Comparison of ENCODE assay signal across 11 cellular contexts in genomic region chr12:53044052-53044581, GRCh38. TPM values are rescaled to one million over a fixed set of nuclear protein-coding genes. Genes with fewer than 3 reads are reported as not detected.
A peak's percentile ranks its signal among the peaks of the same experiment; 100 is the strongest.
DNase-seq lines count a peak whose midpoint lies in the region; ATAC-seq lines count a peak whose summit lies in the region.
"Had no signal": no experiment of that assay in that cellular context is flagged by ENCODE, and none has a peak within 500 bp of the region (broad histone marks: within the 10 kb centered on the region; RNA-seq: fewer than 3 reads in every experiment).

No MANE protein-coding gene starts in this region.

- ATAC-seq in left colon (peak; percentile 14), GM18520 (IDR thresholded peaks at IDR 0.05; ENCODE audit: unreplicated experiment) (no peak), GM18909 (IDR thresholded peaks at IDR 0.05; ENCODE audit: poor library complexity, unreplicated experiment) (no peak)

- H3K27ac ChIP-seq in angular gyrus (ENCODE audit: low read depth, low read length): peak overlapping the region; percentile 87

- DNase-seq in NCI-H510A treated with DMSO at 0.1 percent for 48 hours (lab: John Stamatoyannopoulos, UW) (peak; percentile 27), NCI-H510A (lab: John Stamatoyannopoulos, UW) (no peak), left colon (peak; percentile 36 to 44), superior temporal gyrus (ENCODE audit: extremely low spot score) (peak; percentile 79), DMS79 (lab: John Stamatoyannopoulos, UW) (no peak)
- DNase-seq: activated naive CD4-positive, alpha-beta T cell treated with anti-CD3 and anti-CD28 coated beads, Interleukin-2, amount 50 U/mL, for 16 hours; NCI-H2029 had no signal

- intact Hi-C loops in left colon (cut with DNase I, micrococcal nuclease): no loop called here

RNA-seq across cellular contexts. Expression of gene TNS2, which starts 5.7 kb away (rescaled TPM):
- total RNA-seq in left colon: 10 to 100 TPM; 31.4 to 35.6 TPM

RNA-seq across cellular contexts. Expression of gene SPRYD3, which starts 35.1 kb away (rescaled TPM):
- total RNA-seq in left colon: 10 to 100 TPM; 30.7 to 34.9 TPM

RNA-seq across cellular contexts. Expression of gene EIF4B, which starts 37.9 kb away (rescaled TPM):
- 100 to 1,000 TPM; 355 to 389 TPM for total RNA-seq in left colon

RNA-seq across cellular contexts. Expression of gene IGFBP6, which starts 53.4 kb away (rescaled TPM):
- total RNA-seq in left colon: 10 to 100 TPM; 16.9 to 24.5 TPM

RNA-seq across cellular contexts. Expression of gene SOAT2, which starts 59.2 kb away (rescaled TPM):
- not detected for total RNA-seq in left colon
- total RNA-seq: myocyte had no signal

Comparison
In these comparisons a context has a peak if more than half of its experiments do, and no peak if none do; other contexts are left out.
1. DNase-seq: peak in NCI-H510A treated with DMSO at 0.1 percent for 48 hours (single experiment), left colon (2 of 2) and superior temporal gyrus (single experiment); none in NCI-H510A (single experiment) and DMS79 (single experiment).